Comparison of ENCODE assay signal across 1 cellular context in genomic region chr5:132754947-132755346, GRCh38.
TF ChIP-seq lines count a peak whose summit lies in the region.

No MANE protein-coding gene starts in this region.

TF ChIP-seq in GM23338, 12 proteins besides CTCF, POLR2A, EP300 and RAD21 (continued from another document):
- no peak for TF ChIP-seq ZNF462 (CRISPR knock-in tag; IDR thresholded peaks at IDR 0.05)
- no peak for TF ChIP-seq CREB1 (CRISPR knock-in tag; IDR thresholded peaks at IDR 0.05; ENCODE audit: low read depth)
